ENCODE assay signal across 9 cellular contexts in the genomic region with DNA sequence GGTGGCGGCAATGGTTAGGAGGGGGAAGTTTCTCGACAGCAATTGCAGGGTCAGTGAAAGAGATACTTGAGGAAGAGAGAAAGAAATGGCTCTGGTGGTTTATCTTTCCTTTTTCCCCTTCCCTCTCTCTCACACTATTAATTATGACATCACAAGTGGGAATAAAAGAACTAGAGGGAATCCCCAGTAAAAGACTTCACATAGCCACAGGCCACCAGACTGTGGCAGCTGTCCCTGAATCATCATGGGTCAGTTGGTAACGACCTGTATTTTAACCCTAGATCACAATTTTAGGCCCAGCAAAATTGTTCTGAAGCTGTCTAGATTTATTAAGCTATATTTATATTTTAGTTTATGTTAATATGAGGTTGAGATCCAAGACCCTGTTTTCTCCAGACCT. TPM values are rescaled to one million over a fixed set of nuclear protein-coding genes. Genes with fewer than 3 reads are reported as not detected.
A peak's percentile ranks its signal among the peaks of the same experiment; 100 is the strongest.
DNase-seq lines count a peak whose midpoint lies in the region; ATAC-seq and TF ChIP-seq lines count a peak whose summit lies in the region.
"Had no signal": no experiment of that assay in that cellular context is flagged by ENCODE, and none has a peak within 500 bp of the region (broad histone marks: within the 10 kb centered on the region; RNA-seq: fewer than 3 reads in every experiment).

No MANE protein-coding gene starts in this region.

- TF ChIP-seq CTCF in mucosa of descending colon (IDR thresholded peaks at IDR 0.05), result no peak
- TF ChIP-seq CTCF in testis (IDR thresholded peaks at IDR 0.05), result no peak
- TF ChIP-seq CTCF in ovary (IDR thresholded peaks at IDR 0.05), result no peak

- H3K9me3 Mint-ChIP-seq in activated naive CD8-positive, alpha-beta T cell treated with anti-CD3 and anti-CD28 coated beads for 36 hours, result no peaks in the 10 kb centered on the region

- H3K27ac ChIP-seq in testis, result peak overlapping the region; percentile 14 to 31
- no peak overlapping the region for H3K27ac ChIP-seq in ovary

- TF ChIP-seq POLR2A in testis (IDR thresholded peaks at IDR 0.05) (no peak), ovary (IDR thresholded peaks at IDR 0.05) (no peak)

- intact Hi-C loops in mucosa of descending colon (cut with DNase I, micrococcal nuclease), result no loop called here
- intact Hi-C loops in testis (cut with DNase I; ENCODE audit: low total_unique reads), result no loop called here
- intact Hi-C loops in ovary (cut with DNase I), result no loop called here

- no peak overlapping the region for H3K4me3 Mint-ChIP-seq in activated naive CD8-positive, alpha-beta T cell treated with anti-CD3 and anti-CD28 coated beads for 36 hours

- no peaks in the 10 kb centered on the region for H3K27me3 Mint-ChIP-seq in activated naive CD8-positive, alpha-beta T cell treated with anti-CD3 and anti-CD28 coated beads for 36 hours

- no peaks in the 10 kb centered on the region for H3K27me3 ChIP-seq in testis
- H3K27me3 ChIP-seq in ovary, result no peaks in the 10 kb centered on the region

- 74 to 82% methylated on average over 3 of the region's 3 CpGs for WGBS in testis, 2 donors
- WGBS in ovary, 3 donors, result 71 to 77% (median 75%) methylated on average over 3 of the region's 3 CpGs

- ATAC-seq in mucosa of descending colon, result peak; percentile 2

- H3K4me1 ChIP-seq in mucosa of descending colon (ENCODE audit: low read depth), result peaks cover 53% of the 10 kb centered on the region
- peaks cover 23% of the 10 kb centered on the region for H3K4me1 ChIP-seq in testis
- peaks cover 3% of the 10 kb centered on the region for H3K4me1 ChIP-seq in ovary (ENCODE audit: insufficient read depth)

- H3K36me3 ChIP-seq in mucosa of descending colon (ENCODE audit: low read depth) (no peaks in the 10 kb centered on the region), testis (ENCODE audit: low read depth, missing control alignments) (no peaks in the 10 kb centered on the region), ovary (no peaks in the 10 kb centered on the region)

- TF ChIP-seq EP300 in ovary (IDR thresholded peaks at IDR 0.05), result no peak

- peaks cover 30% of the 10 kb centered on the region for H3K36me3 Mint-ChIP-seq in activated naive CD8-positive, alpha-beta T cell treated with anti-CD3 and anti-CD28 coated beads for 36 hours

- DNase-seq in M059J (ENCODE audit: low read depth) (peak; percentile 57), mucosa of descending colon (no peak), testis (no peak), 8988T (no peak), ovary (no peak), putamen (ENCODE audit: low spot score) (no peak)
- DNase-seq in activated naive CD8-positive, alpha-beta T cell treated with anti-CD3 and anti-CD28 coated beads for 36 hours, result no peak
- DNase-seq: activated T-cell treated with anti-CD3 and anti-CD28 coated beads for 4 hours, NCI-H1694 treated with DMSO at 0.1 percent for 48 hours had no signal

- H3K9me3 ChIP-seq in mucosa of descending colon (no peaks in the 10 kb centered on the region), testis (no peaks in the 10 kb centered on the region), ovary (no peaks in the 10 kb centered on the region)

- H3K4me3 ChIP-seq in mucosa of descending colon (no peak overlapping the region), testis (no peak overlapping the region), ovary (no peak overlapping the region)

- H3K4me1 Mint-ChIP-seq in activated naive CD8-positive, alpha-beta T cell treated with anti-CD3 and anti-CD28 coated beads for 36 hours, result peaks cover 69% of the 10 kb centered on the region

- H3K27ac Mint-ChIP-seq in activated naive CD8-positive, alpha-beta T cell treated with anti-CD3 and anti-CD28 coated beads for 36 hours, result peak overlapping the region; percentile 74

RNA-seq across cellular contexts. Expression of gene MBNL1, which starts 40.3 kb away (rescaled TPM):
- 187 and 201 TPM in 2 replicates for total RNA-seq in M059J (2014; rRNA removed; shearing (Covaris generic))
- total RNA-seq in activated naive CD8-positive, alpha-beta T cell treated with anti-CD3 and anti-CD28 coated beads for 36 hours, result 100 to 1,000 TPM; 385 to 392 TPM
- total RNA-seq in mucosa of descending colon (100 to 1,000 TPM; 184 to 381 (median 215) TPM), testis (100 to 1,000 TPM; 145 to 167 TPM), ovary (100 to 1,000 TPM; 117 to 152 (median 127) TPM)
- polyA plus RNA-seq in testis (ENCODE audit: insufficient read depth, low read depth, low replicate concordance) (36.5 TPM), ovary (10 to 100 TPM; 39.7 to 66.1 TPM)

Comparison
In these comparisons a context has a peak if more than half of its experiments do, and no peak if none do; other contexts are left out.
1. H3K27ac ChIP-seq: peak in testis (2 of 2); none in ovary (0 of 2).